9 cellular contexts compared by ENCODE assay signal in the genomic region with DNA sequence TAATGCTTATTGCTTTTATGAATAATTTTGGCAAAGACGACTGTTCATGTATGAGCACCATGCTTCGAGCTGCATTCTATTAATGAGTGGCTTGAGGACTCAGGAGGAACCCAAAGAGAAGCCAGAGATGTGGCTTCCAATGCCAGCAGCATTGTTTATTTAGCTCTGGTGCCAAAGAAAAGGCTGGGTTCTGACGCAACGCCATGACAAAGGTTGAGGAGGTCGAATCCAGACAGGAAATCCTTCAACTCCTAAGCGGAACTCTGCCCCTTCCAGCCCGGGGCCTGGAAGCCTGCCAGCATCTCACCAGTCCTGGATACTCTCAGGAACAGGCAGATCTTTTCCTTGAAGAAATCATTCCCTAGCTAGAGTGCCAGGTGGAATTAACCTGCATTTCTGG.
DNase-seq lines count a peak whose midpoint lies in the region; ATAC-seq and TF ChIP-seq lines count a peak whose summit lies in the region.
"Had no signal": no experiment of that assay in that cellular context is flagged by ENCODE, and none has a peak within 500 bp of the region (broad histone marks: within the 10 kb centered on the region; RNA-seq: fewer than 3 reads in every experiment).

No MANE protein-coding gene starts in this region.

- POLR2A ChIA-PET in PC-9 (lab: Charles Lee; ENCODE audit: unreplicated experiment) = no interaction called here
- POLR2A ChIA-PET in naive thymus-derived CD8-positive, alpha-beta T cell (lab: Charles Lee) = no interaction called here
- POLR2A ChIA-PET in HEK293T (lab: Yijun Ruan, JAX) = no interaction called here

- peak overlapping the region; percentile 78 for H3K27ac ChIP-seq in PC-9

- H3K36me3 ChIP-seq in PC-9 (ENCODE audit: low read depth) = no peaks in the 10 kb centered on the region

- no peaks in the 10 kb centered on the region for H3K36me3 Mint-ChIP-seq in nephron (ENCODE audit: low read depth)
- peaks cover 0 to 26% (median 8%) of the 10 kb centered on the region in 3 donors for H3K36me3 Mint-ChIP-seq in naive thymus-derived CD8-positive, alpha-beta T cell

- peak overlapping the region; percentile 45 for H3K4me2 ChIP-seq in PC-9

- peaks cover 48% of the 10 kb centered on the region for H3K4me1 ChIP-seq in PC-9 (replicated peaks; ENCODE audit: insufficient read depth)

- H3K9me2 ChIP-seq in PC-9 (ENCODE audit: insufficient read depth) = no peaks in the 10 kb centered on the region

- TF ChIP-seq CTCF in PC-9 (conservative IDR thresholded peaks at IDR 0.05) (no peak), nephron (IDR thresholded peaks at IDR 0.05; ENCODE audit: unreplicated experiment in 3 of 3) (no peak), GM13977 (IDR thresholded peaks at IDR 0.05; ENCODE audit: extremely low read depth, insufficient read depth, missing control alignments) (no peak)

- H4K20me1 ChIP-seq in PC-9 (ENCODE audit: insufficient read depth) = no peaks in the 10 kb centered on the region

- peak; percentile 89 for DNase-seq in DMS53 (lab: John Stamatoyannopoulos, UW)
- DNase-seq in PC-9 = peak; percentile 68 to 76
- no peak for DNase-seq in GM13977 (ENCODE audit: low spot score)
- no peak for DNase-seq in naive thymus-derived CD8-positive, alpha-beta T cell
- no peak for DNase-seq in HEK293T (ENCODE audit: extremely low spot score)

- no peak overlapping the region for H3K4me3 Mint-ChIP-seq in nephron
- no peak overlapping the region for H3K4me3 Mint-ChIP-seq in naive thymus-derived CD8-positive, alpha-beta T cell
- H3K4me3 Mint-ChIP-seq: neural crest cell had no signal

- H2AFZ ChIP-seq in PC-9 = no peak overlapping the region

- H3K27ac Mint-ChIP-seq in nephron = peak overlapping the region in 2 of 3 experiments; percentile 37 to 57
- H3K27ac Mint-ChIP-seq in naive thymus-derived CD8-positive, alpha-beta T cell = no peak overlapping the region

- BruUV-seq in PC-9 (replicated peaks; lab: Mats Ljungman, UMichigan) = no TSS peak

- intact Hi-C loops in PC-9 (cut with micrococcal nuclease; ENCODE audit: unreplicated experiment) = loop anchor here (10.0 kb wide), 1 partner anchor 130 kb away; no protein-coding TSS in a partner anchor

- in situ Hi-C loops in GM13977 (cut with MboI; ENCODE audit: low pct_unique_long_range_greater_than_20kb, low sequenced_read_pairs, unreplicated experiment) = loop anchor here (25.0 kb wide), 1 partner anchor 137 kb away; no protein-coding TSS in a partner anchor

- no peaks in the 10 kb centered on the region for H3K9me3 Mint-ChIP-seq in nephron
- H3K9me3 Mint-ChIP-seq in naive thymus-derived CD8-positive, alpha-beta T cell = no peaks in the 10 kb centered on the region
- H3K9me3 Mint-ChIP-seq: neural crest cell had no signal

- peaks cover 61% of the 10 kb centered on the region for H3K4me1 Mint-ChIP-seq in nephron
- peaks cover 6 to 18% (median 11%) of the 10 kb centered on the region in 4 donors for H3K4me1 Mint-ChIP-seq in naive thymus-derived CD8-positive, alpha-beta T cell

- H3K4me3 ChIP-seq in PC-9 = no peak overlapping the region

- peaks cover 8% of the 10 kb centered on the region for H3K27me3 Mint-ChIP-seq in nephron (ENCODE audit: low read depth)
- H3K27me3 Mint-ChIP-seq in naive thymus-derived CD8-positive, alpha-beta T cell = no peaks in the 10 kb centered on the region

- peaks cover 9% of the 10 kb centered on the region for H3K79me2 ChIP-seq in PC-9 (ENCODE audit: low read depth)

- no peaks in the 10 kb centered on the region for H3K9me3 ChIP-seq in PC-9 (ENCODE audit: insufficient read depth, low read depth)

- H3F3A ChIP-seq in PC-9 (ENCODE audit: insufficient read depth, low read depth) = peaks cover 35% of the 10 kb centered on the region

- H3K27me3 ChIP-seq in PC-9 (ENCODE audit: insufficient read depth, low read depth) = no peaks in the 10 kb centered on the region

- ATAC-seq in esophagus mucosa (peak; percentile 43), GM19351 (IDR thresholded peaks at IDR 0.05; ENCODE audit: unreplicated experiment) (no peak)
- no peak for ATAC-seq in naive thymus-derived CD8-positive, alpha-beta T cell

- CTCF ChIA-PET in PC-9 (lab: Charles Lee) = interaction anchor here (0.6 to 1.4 kb wide), 3 partner anchors 10 to 526 kb away, joined by 3 read pairs; no protein-coding TSS in a partner anchor
- CTCF ChIA-PET in HEK293T (lab: Yijun Ruan, JAX) = interaction anchor here (2.1 to 6.1 kb wide), 2 partner anchors 126 to 162 kb away, joined by 8 to 31 read pairs; no protein-coding TSS in a partner anchor

TF ChIP-seq in HEK293T, 16 proteins besides CTCF, POLR2A, EP300 and RAD21:
- TF ChIP-seq CTBP1 (IDR thresholded peaks at IDR 0.05; ENCODE audit: borderline replicate concordance) = no peak
- TF ChIP-seq FOXK2 (IDR thresholded peaks at IDR 0.05) = no peak
- TF ChIP-seq HDGF (IDR thresholded peaks at IDR 0.05; ENCODE audit: borderline replicate concordance) = no peak
- no peak for TF ChIP-seq L3MBTL2 (conservative IDR thresholded peaks at IDR 0.05)
- TF ChIP-seq ARNT (IDR thresholded peaks at IDR 0.05) = no peak
- TF ChIP-seq, protein P1, sequence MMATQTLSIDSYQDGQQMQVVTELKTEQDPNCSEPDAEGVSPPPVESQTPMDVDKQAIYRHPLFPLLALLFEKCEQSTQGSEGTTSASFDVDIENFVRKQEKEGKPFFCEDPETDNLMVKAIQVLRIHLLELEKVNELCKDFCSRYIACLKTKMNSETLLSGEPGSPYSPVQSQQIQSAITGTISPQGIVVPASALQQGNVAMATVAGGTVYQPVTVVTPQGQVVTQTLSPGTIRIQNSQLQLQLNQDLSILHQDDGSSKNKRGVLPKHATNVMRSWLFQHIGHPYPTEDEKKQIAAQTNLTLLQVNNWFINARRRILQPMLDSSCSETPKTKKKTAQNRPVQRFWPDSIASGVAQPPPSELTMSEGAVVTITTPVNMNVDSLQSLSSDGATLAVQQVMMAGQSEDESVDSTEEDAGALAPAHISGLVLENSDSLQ (IDR thresholded peaks at IDR 0.05) = no peak
- no peak for TF ChIP-seq ELF4 (IDR thresholded peaks at IDR 0.05)
- TF ChIP-seq FOXM1 (IDR thresholded peaks at IDR 0.05; ENCODE audit: borderline replicate concordance) = no peak
- TF ChIP-seq FOXA1 (IDR thresholded peaks at IDR 0.05) = no peak
- no peak for TF ChIP-seq LEF1 (IDR thresholded peaks at IDR 0.05; ENCODE audit: borderline replicate concordance)
- TF ChIP-seq BHLHE40 (IDR thresholded peaks at IDR 0.05; ENCODE audit: borderline replicate concordance) = no peak
- TF ChIP-seq ZNF384 (IDR thresholded peaks at IDR 0.05) = no peak
TF ChIP-seq in HEK293T: peak in this region for 0.

Comparison
In these comparisons a context has a peak if more than half of its experiments do, and no peak if none do; other contexts are left out.
1. DNase-seq: peak in DMS53 (single experiment) and PC-9 (2 of 2); none in GM13977 (single experiment), naive thymus-derived CD8-positive, alpha-beta T cell (0 of 10) and HEK293T (single experiment).
2. H3K27ac Mint-ChIP-seq: peak in nephron (2 of 3); none in naive thymus-derived CD8-positive, alpha-beta T cell (0 of 10).